8 cellular contexts compared by ENCODE assay signal in the genomic region with DNA sequence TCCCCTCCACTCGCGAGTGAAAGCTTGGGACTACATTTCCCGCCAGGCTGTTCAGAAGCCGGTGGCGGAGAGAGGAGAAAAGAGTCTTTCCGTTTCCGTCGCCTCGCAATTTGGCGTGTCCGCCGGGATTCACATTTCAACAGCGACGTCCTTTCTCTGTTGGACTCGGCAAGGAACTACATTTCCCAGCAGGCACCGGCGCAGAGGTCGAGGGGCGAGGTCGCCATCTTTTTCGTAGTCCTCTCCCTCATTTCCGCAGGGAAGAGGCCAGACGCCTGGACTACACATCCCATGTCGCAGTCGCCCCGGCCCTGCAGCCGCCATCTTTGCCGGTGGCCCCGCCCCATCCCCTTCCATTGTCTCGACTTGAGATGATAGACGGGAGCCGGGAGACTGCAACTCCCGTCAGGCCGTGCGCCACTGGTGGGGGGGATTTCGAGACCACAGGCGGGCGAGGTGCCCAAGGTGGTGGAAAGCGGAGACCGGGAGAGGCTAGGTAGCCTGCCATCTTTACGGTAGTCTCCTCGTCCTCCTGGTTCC. TPM values are rescaled to one million over a fixed set of nuclear protein-coding genes. Genes with fewer than 3 reads are reported as not detected.
DNase-seq lines count a peak whose midpoint lies in the region; ATAC-seq and TF ChIP-seq lines count a peak whose summit lies in the region.

No MANE protein-coding gene starts in this region.

- no peak for TF ChIP-seq CTCF in PC-3 (conservative IDR thresholded peaks at IDR 0.05; ENCODE audit: low read depth, low read length)

- ATAC-seq in GM21717 (IDR thresholded peaks at IDR 0.05; ENCODE audit: unreplicated experiment) (peak; percentile 64), PC-3 (peak; percentile 86)
- peak; percentile 81 to 82 for ATAC-seq in activated T-cell treated with anti-CD3 and anti-CD28 coated beads, Interleukin-2, amount 50 U/mL, for 4 hours

- H2AFZ ChIP-seq in PC-3 (ENCODE audit: low read length): peak overlapping the region; percentile 96

- H3K79me2 ChIP-seq in PC-3 (ENCODE audit: low read length): peaks cover 6% of the 10 kb centered on the region

- H4K20me1 ChIP-seq in PC-3 (ENCODE audit: low read length): no peaks in the 10 kb centered on the region

- peak overlapping the region; percentile 99 for H3K4me3 Mint-ChIP-seq in activated T-cell treated with anti-CD3 and anti-CD28 coated beads, Interleukin-2, amount 50 U/mL, for 4 hours

- H3K36me3 ChIP-seq in PC-3 (ENCODE audit: low read depth, low read length): no peaks in the 10 kb centered on the region; the same call in 1 of the 2 replicates
- peaks cover 3 to 9% of the 10 kb centered on the region in 2 donors for H3K36me3 ChIP-seq in mucosa of rectum (ENCODE audit: control insufficient read depth in 2 of 2, insufficient read depth in 2 of 2, low read length in 2 of 2)

- no peaks in the 10 kb centered on the region for H3K9me3 Mint-ChIP-seq in activated T-cell treated with anti-CD3 and anti-CD28 coated beads, Interleukin-2, amount 50 U/mL, for 4 hours

- H3F3A ChIP-seq in PC-3 (ENCODE audit: low read length, unreplicated experiment): no peaks in the 10 kb centered on the region

- H3K27me3 Mint-ChIP-seq in activated T-cell treated with anti-CD3 and anti-CD28 coated beads, Interleukin-2, amount 50 U/mL, for 4 hours (ENCODE audit: low read depth): no peaks in the 10 kb centered on the region

- no peaks in the 10 kb centered on the region for H3K36me3 Mint-ChIP-seq in activated T-cell treated with anti-CD3 and anti-CD28 coated beads, Interleukin-2, amount 50 U/mL, for 4 hours (ENCODE audit: insufficient read depth)

- DNase-seq in DMS 273 (lab: John Stamatoyannopoulos, UW; ENCODE audit: unreplicated experiment) (peak; percentile 100), PC-3 (peak; percentile 97), erythroblast (lab: John Stamatoyannopoulos, UW) (peak; percentile 99 to 100)
- peak; percentile 99 for DNase-seq in Jurkat, Clone E6-1 (ENCODE audit: low read depth, low spot score)
- peak; percentile 99 for DNase-seq in activated T-cell treated with anti-CD3 and anti-CD28 coated beads, Interleukin-2, amount 50 U/mL, for 4 hours
- peak; percentile 99 to 100 for DNase-seq in stimulated activated CD8-positive, alpha-beta memory T cell treated with anti-CD3 and anti-CD28 coated beads, Interleukin-4, amount 100 ng/mL, for 4 hours (ENCODE audit: low read depth in 2 of 2, low spot score in 1 of 2)

- POLR2A ChIA-PET in PC-3 (lab: Charles Lee; ENCODE audit: unreplicated experiment): no interaction called here

- CTCF ChIA-PET in PC-3 (lab: Charles Lee): no interaction called here

- no peak for TF ChIP-seq POLR2A in erythroblast (IDR thresholded peaks at IDR 0.05; ENCODE audit: low read length)

- H3K27ac ChIP-seq in PC-3 (ENCODE audit: low read length) (peak overlapping the region; percentile 78), mucosa of rectum (ENCODE audit: low read depth in 2 of 2, low read length in 2 of 2) (peak overlapping the region; percentile 96 to 97)

- H3K9ac ChIP-seq in PC-3 (ENCODE audit: low read length) (peak overlapping the region; percentile 86), mucosa of rectum (ENCODE audit: low read depth in 1 of 2, low read length in 2 of 2) (peak overlapping the region; percentile 73 to 90)

- intact Hi-C loops in PC-3 (cut with micrococcal nuclease): loop anchor here (1.0 kb wide), 1 partner anchor 26 kb away; a partner anchor contains a TSS

- H3K4me1 ChIP-seq in PC-3 (ENCODE audit: insufficient read depth, low read length) (peaks cover 7% of the 10 kb centered on the region), mucosa of rectum (ENCODE audit: control insufficient read depth in 2 of 2, insufficient read depth in 2 of 2, low read length in 2 of 2) (peaks cover 4 to 5% of the 10 kb centered on the region in 2 donors)

- H3K27me3 ChIP-seq in PC-3 (ENCODE audit: low read length) (no peaks in the 10 kb centered on the region), mucosa of rectum (ENCODE audit: control insufficient read depth in 2 of 2, insufficient read depth in 2 of 2, low read length in 2 of 2) (no peaks in the 10 kb centered on the region)

- H3K9me2 ChIP-seq in PC-3 (replicated peaks; ENCODE audit: low read length): no peaks in the 10 kb centered on the region

- H3K9me3 ChIP-seq in PC-3 (ENCODE audit: low read length): no peaks in the 10 kb centered on the region
- no peaks in the 10 kb centered on the region for H3K9me3 ChIP-seq in mucosa of rectum (ENCODE audit: control insufficient read depth in 2 of 2, low read length in 2 of 2)

- peak overlapping the region; percentile 96 for H3K4me2 ChIP-seq in PC-3 (ENCODE audit: low read length)

- H3K4me1 Mint-ChIP-seq in activated T-cell treated with anti-CD3 and anti-CD28 coated beads, Interleukin-2, amount 50 U/mL, for 4 hours (ENCODE audit: low read depth): peaks cover 15% of the 10 kb centered on the region

- peak overlapping the region; percentile 99 for H3K4me3 ChIP-seq in Jurkat, Clone E6-1 (ENCODE audit: low read length)
- H3K4me3 ChIP-seq in PC-3 (ENCODE audit: low read length): peak overlapping the region; percentile 86
- H3K4me3 ChIP-seq in mucosa of rectum (ENCODE audit: low read length in 2 of 2): peak overlapping the region; percentile 88 to 98

- TSS peak; percentile 88 for BruUV-seq in PC-3 (replicated peaks; lab: Mats Ljungman, UMichigan)

RNA-seq across cellular contexts. Expression of a gene that starts 0.9 kb away (rescaled TPM):
- 24.0 TPM for polyA plus RNA-seq in Jurkat, Clone E6-1 (2012; ENCODE audit: insufficient read depth, insufficient read length)
- total RNA-seq in PC-3 (2014; rRNA removed): 36.2 and 48.5 TPM in 2 replicates
- total RNA-seq in activated T-cell treated with anti-CD3 and anti-CD28 coated beads, Interleukin-2, amount 50 U/mL, for 4 hours: 10 to 100 TPM; 25.8 to 31.3 (median 30.8) TPM

RNA-seq across cellular contexts. Expression of a gene that starts 26.1 kb away (rescaled TPM):
- polyA plus RNA-seq in Jurkat, Clone E6-1 (2012; ENCODE audit: insufficient read depth, insufficient read length): not detected
- total RNA-seq in PC-3 (2014; rRNA removed): 0.29 and 0.98 TPM in 2 replicates
- under 1 TPM; 0.18 to 0.33 (median 0.28) TPM for total RNA-seq in activated T-cell treated with anti-CD3 and anti-CD28 coated beads, Interleukin-2, amount 50 U/mL, for 4 hours

RNA-seq across cellular contexts. Expression of a gene that starts 26.4 kb away (rescaled TPM):
- polyA plus RNA-seq in Jurkat, Clone E6-1 (2012; ENCODE audit: insufficient read depth, insufficient read length): not detected
- 3.6 and 5.7 TPM in 2 replicates for total RNA-seq in PC-3 (2014; rRNA removed)
- 1 to 10 TPM; 1.5 to 3.3 (median 2.8) TPM for total RNA-seq in activated T-cell treated with anti-CD3 and anti-CD28 coated beads, Interleukin-2, amount 50 U/mL, for 4 hours

RNA-seq across cellular contexts. Expression of a gene that starts 28.6 kb away (rescaled TPM):
- 29.0 TPM for polyA plus RNA-seq in Jurkat, Clone E6-1 (2012; ENCODE audit: insufficient read depth, insufficient read length)
- 75.6 and 97.3 TPM in 2 replicates for total RNA-seq in PC-3 (2014; rRNA removed)
- total RNA-seq in activated T-cell treated with anti-CD3 and anti-CD28 coated beads, Interleukin-2, amount 50 U/mL, for 4 hours: 10 to 100 TPM; 22.1 to 24.8 (median 23.7) TPM

RNA-seq across cellular contexts. Expression of a gene that starts 35.1 kb away (rescaled TPM):
- 18.2 TPM for polyA plus RNA-seq in Jurkat, Clone E6-1 (2012; ENCODE audit: insufficient read depth, insufficient read length)
- 7.9 and 8.6 TPM in 2 replicates for total RNA-seq in PC-3 (2014; rRNA removed)
- total RNA-seq in activated T-cell treated with anti-CD3 and anti-CD28 coated beads, Interleukin-2, amount 50 U/mL, for 4 hours: 10 to 100 TPM; 39.3 to 49.0 (median 40.5) TPM

Comparison
In these comparisons a context has a peak if more than half of its experiments do, and no peak if none do; other contexts are left out.
1. Peak in every context shown above with its lines: DNase-seq, ATAC-seq, H3K4me3 ChIP-seq and H3K27ac ChIP-seq.